Comparison of ENCODE assay signal across 1 cellular context in the genomic region with DNA sequence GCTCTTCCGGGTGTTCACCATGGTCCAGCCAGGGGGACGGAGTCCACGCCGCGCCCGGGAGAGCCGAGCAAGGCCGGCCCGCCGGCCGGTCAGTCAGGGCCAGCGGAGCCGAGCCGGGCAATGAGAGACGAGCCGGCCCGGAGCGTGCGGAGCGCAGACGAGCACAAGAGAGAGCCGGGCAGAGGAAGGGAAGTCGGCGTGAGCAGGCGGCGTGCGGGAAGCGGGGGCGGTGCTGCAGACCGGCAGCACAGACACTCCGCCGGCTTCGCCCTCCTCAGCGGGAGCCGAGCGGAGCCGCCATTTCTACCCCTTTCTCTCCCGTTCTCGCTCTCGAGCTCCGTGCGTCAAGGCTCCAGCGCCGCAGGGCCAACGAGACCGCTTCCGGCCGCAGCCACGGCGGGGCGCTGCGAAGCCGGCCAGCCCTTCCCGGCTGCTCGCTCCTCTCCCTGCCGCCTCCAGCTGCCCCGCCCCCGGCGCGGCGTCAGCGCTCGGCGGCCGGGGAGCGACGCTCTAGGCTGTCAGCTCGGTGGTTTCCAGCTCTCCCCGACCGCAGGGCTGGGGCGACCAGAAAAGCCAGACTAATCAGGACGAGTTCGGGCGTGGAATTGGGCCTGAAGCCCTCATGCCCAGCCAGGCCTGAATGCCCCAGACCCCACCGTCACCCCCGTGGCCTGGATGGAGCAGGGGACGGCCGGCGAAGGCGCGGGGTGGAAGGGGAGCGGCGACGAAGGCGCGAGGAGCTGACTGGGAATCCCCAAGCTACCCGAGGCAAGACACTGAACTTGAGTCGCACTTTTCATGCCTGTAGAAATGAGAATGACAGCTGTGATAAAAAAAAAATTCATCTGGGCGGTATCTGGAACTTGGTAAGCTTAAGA.
A peak's percentile ranks its signal among the peaks of the same experiment; 100 is the strongest.
TF ChIP-seq lines count a peak whose summit lies in the region.

Gene ATAD2B, minus strand, starts transcription at position 374 of the 878 bp plus-strand sequence. Its CDS starts 353 bp downstream, at position 21.

TF ChIP-seq in K562, 482 proteins besides CTCF, POLR2A, EP300 and RAD21 (continued from another document and continues in another):
- TF ChIP-seq RBM14 (IDR thresholded peaks at IDR 0.05; ENCODE audit: borderline replicate concordance, insufficient read depth, low read depth, low read length): peak; percentile 91; the same call in 1 of the 2 replicates
- TF ChIP-seq TEAD4 (IDR thresholded peaks at IDR 0.05; ENCODE audit: low read length): peak; percentile 36
- TF ChIP-seq TEAD4 (CRISPR knock-in tag; IDR thresholded peaks at IDR 0.05; ENCODE audit: borderline replicate concordance): no peak
- TF ChIP-seq RB1 (IDR thresholded peaks at IDR 0.05; ENCODE audit: low read depth): peak; percentile 98
- no peak for TF ChIP-seq THRB (CRISPR knock-in tag; conservative IDR thresholded peaks at IDR 0.05)
- no peak for TF ChIP-seq ZNF551 (CRISPR knock-in tag; IDR thresholded peaks at IDR 0.05)
- TF ChIP-seq ARID1B (IDR thresholded peaks at IDR 0.05): peak; percentile 28; the same call in 1 of the 2 replicates
- TF ChIP-seq NCOR1 (IDR thresholded peaks at IDR 0.05): peak; percentile 39; the same call in 1 of the 2 replicates
- TF ChIP-seq, protein P1, sequence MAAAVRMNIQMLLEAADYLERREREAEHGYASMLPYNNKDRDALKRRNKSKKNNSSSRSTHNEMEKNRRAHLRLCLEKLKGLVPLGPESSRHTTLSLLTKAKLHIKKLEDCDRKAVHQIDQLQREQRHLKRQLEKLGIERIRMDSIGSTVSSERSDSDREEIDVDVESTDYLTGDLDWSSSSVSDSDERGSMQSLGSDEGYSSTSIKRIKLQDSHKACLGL (CRISPR knock-in tag; IDR thresholded peaks at IDR 0.05; ENCODE audit: borderline replicate concordance, poor library complexity, severe bottlenecking): no peak
- TF ChIP-seq ZBTB12 (CRISPR knock-in tag; IDR thresholded peaks at IDR 0.05): peak; percentile 78
- no peak for TF ChIP-seq DACH1 (IDR thresholded peaks at IDR 0.05; ENCODE audit: partially characterized antibody)
- peak; percentile 74 to 97 (median 92) for TF ChIP-seq YY1 (IDR thresholded peaks at IDR 0.05; ENCODE audit: borderline replicate concordance in 1 of 3, control insufficient read depth in 1 of 3, extremely low read depth in 1 of 3, insufficient read depth in 3 of 3, insufficient read length in 1 of 3, insufficient replicate concordance in 2 of 3, low read depth in 1 of 3, low read length in 2 of 3)
- TF ChIP-seq FIP1L1 (IDR thresholded peaks at IDR 0.05; ENCODE audit: low read depth, low read length, poor library complexity, severe bottlenecking): peak; percentile 89
- TF ChIP-seq NFIX (CRISPR knock-in tag; IDR thresholded peaks at IDR 0.05; ENCODE audit: low read depth): no peak
- TF ChIP-seq ATF2 (CRISPR knock-in tag; IDR thresholded peaks at IDR 0.05): no peak
- TF ChIP-seq RAD51 (IDR thresholded peaks at IDR 0.05; ENCODE audit: borderline replicate concordance, low read depth): no peak
- no peak for TF ChIP-seq CAMTA2 (CRISPR knock-in tag; conservative IDR thresholded peaks at IDR 0.05)
- TF ChIP-seq WHSC1 (IDR thresholded peaks at IDR 0.05; ENCODE audit: low read length): no peak
- no peak for TF ChIP-seq POLR3G (IDR thresholded peaks at IDR 0.05; ENCODE audit: extremely low read depth, insufficient read length, insufficient replicate concordance)
- no peak for TF ChIP-seq NR4A1 (CRISPR knock-in tag; IDR thresholded peaks at IDR 0.05)
- TF ChIP-seq NR4A1 (tag; IDR thresholded peaks at IDR 0.05): no peak
- TF ChIP-seq ZBTB9 (CRISPR knock-in tag; IDR thresholded peaks at IDR 0.05): peak; percentile 44; the same call in 1 of the 2 replicates
- TF ChIP-seq, protein P2, sequence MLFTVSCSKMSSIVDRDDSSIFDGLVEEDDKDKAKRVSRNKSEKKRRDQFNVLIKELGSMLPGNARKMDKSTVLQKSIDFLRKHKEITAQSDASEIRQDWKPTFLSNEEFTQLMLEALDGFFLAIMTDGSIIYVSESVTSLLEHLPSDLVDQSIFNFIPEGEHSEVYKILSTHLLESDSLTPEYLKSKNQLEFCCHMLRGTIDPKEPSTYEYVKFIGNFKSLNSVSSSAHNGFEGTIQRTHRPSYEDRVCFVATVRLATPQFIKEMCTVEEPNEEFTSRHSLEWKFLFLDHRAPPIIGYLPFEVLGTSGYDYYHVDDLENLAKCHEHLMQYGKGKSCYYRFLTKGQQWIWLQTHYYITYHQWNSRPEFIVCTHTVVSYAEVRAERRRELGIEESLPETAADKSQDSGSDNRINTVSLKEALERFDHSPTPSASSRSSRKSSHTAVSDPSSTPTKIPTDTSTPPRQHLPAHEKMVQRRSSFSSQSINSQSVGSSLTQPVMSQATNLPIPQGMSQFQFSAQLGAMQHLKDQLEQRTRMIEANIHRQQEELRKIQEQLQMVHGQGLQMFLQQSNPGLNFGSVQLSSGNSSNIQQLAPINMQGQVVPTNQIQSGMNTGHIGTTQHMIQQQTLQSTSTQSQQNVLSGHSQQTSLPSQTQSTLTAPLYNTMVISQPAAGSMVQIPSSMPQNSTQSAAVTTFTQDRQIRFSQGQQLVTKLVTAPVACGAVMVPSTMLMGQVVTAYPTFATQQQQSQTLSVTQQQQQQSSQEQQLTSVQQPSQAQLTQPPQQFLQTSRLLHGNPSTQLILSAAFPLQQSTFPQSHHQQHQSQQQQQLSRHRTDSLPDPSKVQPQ (CRISPR knock-in tag; IDR thresholded peaks at IDR 0.05; ENCODE audit: borderline replicate concordance): no peak
- peak; percentile 64 for TF ChIP-seq PRPF4 (IDR thresholded peaks at IDR 0.05; ENCODE audit: insufficient read depth, low read depth, low read length, poor library complexity, severe bottlenecking)
- no peak for TF ChIP-seq TRIM28 (IDR thresholded peaks at IDR 0.05)
- no peak for TF ChIP-seq ZNF140 (CRISPR knock-in tag; IDR thresholded peaks at IDR 0.05)
- no peak for TF ChIP-seq TCF7L2 (IDR thresholded peaks at IDR 0.05; ENCODE audit: low read depth, low read length)
- TF ChIP-seq TOE1 (IDR thresholded peaks at IDR 0.05; ENCODE audit: borderline replicate concordance): peak; percentile 40; the same call in 1 of the 2 replicates
- no peak for TF ChIP-seq TOE1 (CRISPR knock-in tag; IDR thresholded peaks at IDR 0.05; ENCODE audit: borderline replicate concordance, low read depth)
- no peak for TF ChIP-seq MAFG (tag; conservative IDR thresholded peaks at IDR 0.05)
- no peak; a peak in 1 of 4 replicates for TF ChIP-seq ZMIZ1 (IDR thresholded peaks at IDR 0.05; ENCODE audit: low read depth in 2 of 2, low read length in 2 of 2)
- no peak for TF ChIP-seq EZH2 (IDR thresholded peaks at IDR 0.05; ENCODE audit: borderline replicate concordance, low read depth, low read length)
- TF ChIP-seq BRF1 (IDR thresholded peaks at IDR 0.05; ENCODE audit: borderline replicate concordance, extremely low read depth, insufficient read length): no peak
- peak; percentile 85 for TF ChIP-seq GABPB1 (CRISPR knock-in tag; IDR thresholded peaks at IDR 0.05)
- TF ChIP-seq CSDE1 (IDR thresholded peaks at IDR 0.05): no peak
- TF ChIP-seq ZNF668 (CRISPR knock-in tag; IDR thresholded peaks at IDR 0.05): no peak
- no peak for TF ChIP-seq PCBP1 (IDR thresholded peaks at IDR 0.05; ENCODE audit: low read depth, low read length, poor library complexity, severe bottlenecking)
- TF ChIP-seq XRCC4 (IDR thresholded peaks at IDR 0.05; ENCODE audit: extremely low read depth, insufficient read depth, insufficient read length): no peak
- TF ChIP-seq, protein P3, sequence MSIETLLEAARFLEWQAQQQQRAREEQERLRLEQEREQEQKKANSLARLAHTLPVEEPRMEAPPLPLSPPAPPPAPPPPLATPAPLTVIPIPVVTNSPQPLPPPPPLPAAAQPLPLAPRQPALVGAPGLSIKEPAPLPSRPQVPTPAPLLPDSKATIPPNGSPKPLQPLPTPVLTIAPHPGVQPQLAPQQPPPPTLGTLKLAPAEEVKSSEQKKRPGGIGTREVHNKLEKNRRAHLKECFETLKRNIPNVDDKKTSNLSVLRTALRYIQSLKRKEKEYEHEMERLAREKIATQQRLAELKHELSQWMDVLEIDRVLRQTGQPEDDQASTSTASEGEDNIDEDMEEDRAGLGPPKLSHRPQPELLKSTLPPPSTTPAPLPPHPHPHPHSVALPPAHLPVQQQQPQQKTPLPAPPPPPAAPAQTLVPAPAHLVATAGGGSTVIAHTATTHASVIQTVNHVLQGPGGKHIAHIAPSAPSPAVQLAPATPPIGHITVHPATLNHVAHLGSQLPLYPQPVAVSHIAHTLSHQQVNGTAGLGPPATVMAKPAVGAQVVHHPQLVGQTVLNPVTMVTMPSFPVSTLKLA (conservative IDR thresholded peaks at IDR 0.05): peak; percentile 70 to 85
- TF ChIP-seq NFRKB (IDR thresholded peaks at IDR 0.05; ENCODE audit: low read depth): peak; percentile 90; the same call in 1 of the 2 replicates
